11 cellular contexts compared by ENCODE assay signal in the genomic region with DNA sequence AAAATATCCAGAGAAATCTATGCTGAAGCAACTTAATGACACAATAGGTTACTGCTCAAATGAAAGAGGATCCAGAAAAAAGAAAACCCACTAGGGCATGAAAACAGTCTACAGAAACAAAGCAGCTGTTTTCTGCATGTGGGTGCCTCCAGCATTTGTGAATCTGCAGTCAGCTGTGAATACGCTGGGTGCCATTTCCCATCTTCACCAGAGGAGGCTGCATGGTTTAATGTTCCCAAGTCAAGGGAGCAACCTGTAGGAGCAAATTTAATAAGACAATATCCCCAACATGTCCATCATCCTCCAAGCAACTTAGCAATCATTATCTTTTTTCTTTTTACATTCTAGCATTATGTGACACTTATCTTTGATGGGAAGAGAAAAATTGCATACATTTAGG.
DNase-seq lines count a peak whose midpoint lies in the region; ATAC-seq and TF ChIP-seq lines count a peak whose summit lies in the region.
"Had no signal": no experiment of that assay in that cellular context is flagged by ENCODE, and none has a peak within 500 bp of the region (broad histone marks: within the 10 kb centered on the region; RNA-seq: fewer than 3 reads in every experiment).

No MANE protein-coding gene starts in this region.

- WGBS in psoas muscle, 3 donors, result 64 to 73% (median 65%) methylated on average over 1 of the region's 1 CpG

- H3F3A ChIP-seq in MM.1S (ENCODE audit: insufficient read depth, low read length), result no peaks in the 10 kb centered on the region

- intact Hi-C loops in psoas muscle (cut with DNase I), result no loop called here

- no peaks in the 10 kb centered on the region for H3K9me2 ChIP-seq in MM.1S (replicated peaks; ENCODE audit: insufficient read depth, low read length)

- H3K27me3 Mint-ChIP-seq in naive thymus-derived CD8-positive, alpha-beta T cell, result no peaks in the 10 kb centered on the region
- H3K27me3 Mint-ChIP-seq: effector memory CD8-positive, alpha-beta T cell; naive thymus-derived CD4-positive, alpha-beta T cell had no signal

- H3K4me3 Mint-ChIP-seq in naive thymus-derived CD8-positive, alpha-beta T cell, result no peak overlapping the region
- H3K4me3 Mint-ChIP-seq: effector memory CD8-positive, alpha-beta T cell; naive thymus-derived CD4-positive, alpha-beta T cell had no signal

- no peaks in the 10 kb centered on the region for H4K20me1 ChIP-seq in MM.1S (ENCODE audit: insufficient read depth, low read length)
- H4K20me1 ChIP-seq: BLaER1 had no signal

- H3K9me3 Mint-ChIP-seq in naive thymus-derived CD8-positive, alpha-beta T cell, result peaks cover 0 to 25% (median 6%) of the 10 kb centered on the region in 9 donors

- H3K36me3 ChIP-seq in MM.1S (replicated peaks; ENCODE audit: insufficient read depth, low read length) (no peaks in the 10 kb centered on the region), psoas muscle (ENCODE audit: insufficient read depth in 1 of 2, low read depth in 1 of 2) (no peaks in the 10 kb centered on the region)
- H3K36me3 ChIP-seq: BLaER1 had no signal

- POLR2A ChIA-PET in naive thymus-derived CD8-positive, alpha-beta T cell (lab: Charles Lee), result no interaction called here

- H3K4me1 ChIP-seq in MM.1S (ENCODE audit: low read length) (0 out of 2 replicates have a peak, but pooled peaks cover 5% of the 10 kb centered on the region), psoas muscle (no peaks in the 10 kb centered on the region)
- H3K4me1 ChIP-seq: BLaER1 had no signal

- TF ChIP-seq CTCF in MM.1S (IDR thresholded peaks at IDR 0.05; ENCODE audit: low read length) (peak; percentile 26), epithelial cell of proximal tubule (conservative IDR thresholded peaks at IDR 0.05; ENCODE audit: low read depth, low read length) (peak; percentile 57), psoas muscle (IDR thresholded peaks at IDR 0.05) (peak; percentile 41)

- H3K27ac ChIP-seq in MM.1S (ENCODE audit: low read length) (no peak overlapping the region), psoas muscle (no peak overlapping the region)
- H3K27ac ChIP-seq: BLaER1 had no signal

- H3K27me3 ChIP-seq in MM.1S (replicated peaks; ENCODE audit: insufficient read depth, low read length) (peaks cover 9% of the 10 kb centered on the region; the same call in 1 of the 2 replicates), psoas muscle (ENCODE audit: insufficient read depth in 3 of 3, low read length in 2 of 3) (no peaks in the 10 kb centered on the region)
- H3K27me3 ChIP-seq: BLaER1 had no signal

- no peak overlapping the region for H3K9ac ChIP-seq in MM.1S (ENCODE audit: low read length)
- H3K9ac ChIP-seq: BLaER1 had no signal

- no peak overlapping the region for H3K27ac Mint-ChIP-seq in naive thymus-derived CD8-positive, alpha-beta T cell
- H3K27ac Mint-ChIP-seq: effector memory CD8-positive, alpha-beta T cell; naive thymus-derived CD4-positive, alpha-beta T cell had no signal

- H3K9me3 ChIP-seq in MM.1S (replicated peaks; ENCODE audit: insufficient read depth, low read length) (no peaks in the 10 kb centered on the region), psoas muscle (no peaks in the 10 kb centered on the region)
- H3K9me3 ChIP-seq: BLaER1 had no signal

- no peaks in the 10 kb centered on the region for H3K79me2 ChIP-seq in MM.1S (ENCODE audit: low read length)

- no peak overlapping the region for H3K4me3 ChIP-seq in MM.1S (ENCODE audit: low read length)
- H3K4me3 ChIP-seq in epithelial cell of proximal tubule (ENCODE audit: low read depth, low read length), result no peak overlapping the region
- no peak overlapping the region for H3K4me3 ChIP-seq in psoas muscle
- H3K4me3 ChIP-seq: BLaER1 had no signal

- no peak overlapping the region for H2AFZ ChIP-seq in MM.1S (ENCODE audit: low read length)

- ATAC-seq in psoas muscle, result peak in 2 of 4 donors; percentile 62 to 64
- ATAC-seq in naive thymus-derived CD8-positive, alpha-beta T cell, result no peak
- ATAC-seq: effector memory CD8-positive, alpha-beta T cell; naive thymus-derived CD4-positive, alpha-beta T cell had no signal

- DNase-seq in NCI-H1417 (lab: John Stamatoyannopoulos, UW) (peak in 2 of 3 experiments; percentile 14 to 49), NCI-H1417 treated with DMSO at 0.1 percent for 48 hours (lab: John Stamatoyannopoulos, UW) (no peak), MM.1S (no peak), epithelial cell of proximal tubule (ENCODE audit: low read depth) (no peak), psoas muscle (no peak), NCI-H146 (lab: John Stamatoyannopoulos, UW) (no peak), dedifferentiated amniotic fluid mesenchymal stem cell (ENCODE audit: extremely low spot score) (no peak)
- no peak for DNase-seq in naive thymus-derived CD8-positive, alpha-beta T cell
- DNase-seq: effector memory CD8-positive, alpha-beta T cell; naive thymus-derived CD4-positive, alpha-beta T cell had no signal

- no peaks in the 10 kb centered on the region for H3K4me1 Mint-ChIP-seq in naive thymus-derived CD8-positive, alpha-beta T cell
- H3K4me1 Mint-ChIP-seq: naive thymus-derived CD4-positive, alpha-beta T cell had no signal

- H3K4me2 ChIP-seq in MM.1S (ENCODE audit: low read depth, low read length), result no peak overlapping the region
- H3K4me2 ChIP-seq: BLaER1 had no signal

- peaks cover 0 to 2% (median 0%) of the 10 kb centered on the region in 3 donors for H3K36me3 Mint-ChIP-seq in naive thymus-derived CD8-positive, alpha-beta T cell
- H3K36me3 Mint-ChIP-seq: naive thymus-derived CD4-positive, alpha-beta T cell had no signal

Comparison
In these comparisons a context has a peak if more than half of its experiments do, and no peak if none do; other contexts are left out.
1. DNase-seq: peak in NCI-H1417 (2 of 3); none in NCI-H1417 treated with DMSO at 0.1 percent for 48 hours (single experiment), MM.1S (single experiment), epithelial cell of proximal tubule (single experiment), psoas muscle (0 of 2), NCI-H146 (single experiment), naive thymus-derived CD8-positive, alpha-beta T cell (0 of 10) and dedifferentiated amniotic fluid mesenchymal stem cell (single experiment).
2. Peak in every context shown above with its lines, with median percentiles within 50 percentile points of each other: CTCF ChIP-seq.